Comparison of ENCODE assay signal across 1 cellular context in the genomic region with DNA sequence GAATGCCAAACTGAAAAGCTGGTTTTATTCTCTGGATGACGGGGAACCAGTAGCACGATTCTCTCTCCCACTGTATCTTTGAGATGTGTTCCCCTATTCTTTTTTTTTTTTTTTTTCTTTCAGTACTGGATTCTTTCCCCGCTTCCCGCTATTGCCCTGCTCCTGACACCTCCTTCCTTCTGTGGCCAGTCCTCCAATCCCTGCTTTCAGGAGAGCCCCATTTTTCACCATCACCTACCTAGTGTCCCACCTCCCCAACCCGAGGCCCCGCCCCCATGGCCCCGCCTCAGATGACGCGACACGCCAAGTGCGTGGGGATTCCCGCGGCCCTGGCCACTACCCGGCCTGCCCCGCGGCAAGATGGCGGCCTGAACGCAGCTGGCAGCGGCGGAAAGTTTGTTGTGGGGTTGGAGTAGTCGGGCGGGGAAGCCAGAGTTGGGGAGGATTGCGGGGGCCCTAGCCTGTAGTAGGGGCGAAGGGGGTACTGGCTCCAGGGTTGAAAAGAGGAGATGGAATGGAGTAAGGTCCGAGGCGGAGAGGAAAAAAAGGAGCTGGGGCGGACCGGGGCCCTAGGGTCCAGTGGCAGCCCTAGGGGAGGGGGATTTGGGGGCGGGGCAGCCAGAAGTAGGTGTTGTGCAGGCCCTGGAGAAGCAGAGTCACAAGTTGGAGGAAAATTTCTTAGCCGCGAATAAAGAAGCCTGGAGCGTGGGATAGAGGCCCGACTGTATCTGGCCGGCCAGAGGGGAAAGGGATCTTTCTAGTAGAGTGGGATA.
TF ChIP-seq lines count a peak whose summit lies in the region.

A gene with protein sequence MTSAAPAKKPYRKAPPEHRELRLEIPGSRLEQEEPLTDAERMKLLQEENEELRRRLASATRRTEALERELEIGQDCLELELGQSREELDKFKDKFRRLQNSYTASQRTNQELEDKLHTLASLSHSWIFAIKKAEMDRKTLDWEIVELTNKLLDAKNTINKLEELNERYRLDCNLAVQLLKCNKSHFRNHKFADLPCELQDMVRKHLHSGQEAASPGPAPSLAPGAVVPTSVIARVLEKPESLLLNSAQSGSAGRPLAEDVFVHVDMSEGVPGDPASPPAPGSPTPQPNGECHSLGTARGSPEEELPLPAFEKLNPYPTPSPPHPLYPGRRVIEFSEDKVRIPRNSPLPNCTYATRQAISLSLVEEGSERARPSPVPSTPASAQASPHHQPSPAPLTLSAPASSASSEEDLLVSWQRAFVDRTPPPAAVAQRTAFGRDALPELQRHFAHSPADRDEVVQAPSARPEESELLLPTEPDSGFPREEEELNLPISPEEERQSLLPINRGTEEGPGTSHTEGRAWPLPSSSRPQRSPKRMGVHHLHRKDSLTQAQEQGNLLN (plus strand): TSS at position 336 of the 773 bp plus-strand sequence. CDS start 21,432 bp downstream, outside the sequence.

TF ChIP-seq in HepG2, 621 proteins besides CTCF, POLR2A, EP300 and RAD21 (continued from another document and continues in another):
- TF ChIP-seq, protein P1, sequence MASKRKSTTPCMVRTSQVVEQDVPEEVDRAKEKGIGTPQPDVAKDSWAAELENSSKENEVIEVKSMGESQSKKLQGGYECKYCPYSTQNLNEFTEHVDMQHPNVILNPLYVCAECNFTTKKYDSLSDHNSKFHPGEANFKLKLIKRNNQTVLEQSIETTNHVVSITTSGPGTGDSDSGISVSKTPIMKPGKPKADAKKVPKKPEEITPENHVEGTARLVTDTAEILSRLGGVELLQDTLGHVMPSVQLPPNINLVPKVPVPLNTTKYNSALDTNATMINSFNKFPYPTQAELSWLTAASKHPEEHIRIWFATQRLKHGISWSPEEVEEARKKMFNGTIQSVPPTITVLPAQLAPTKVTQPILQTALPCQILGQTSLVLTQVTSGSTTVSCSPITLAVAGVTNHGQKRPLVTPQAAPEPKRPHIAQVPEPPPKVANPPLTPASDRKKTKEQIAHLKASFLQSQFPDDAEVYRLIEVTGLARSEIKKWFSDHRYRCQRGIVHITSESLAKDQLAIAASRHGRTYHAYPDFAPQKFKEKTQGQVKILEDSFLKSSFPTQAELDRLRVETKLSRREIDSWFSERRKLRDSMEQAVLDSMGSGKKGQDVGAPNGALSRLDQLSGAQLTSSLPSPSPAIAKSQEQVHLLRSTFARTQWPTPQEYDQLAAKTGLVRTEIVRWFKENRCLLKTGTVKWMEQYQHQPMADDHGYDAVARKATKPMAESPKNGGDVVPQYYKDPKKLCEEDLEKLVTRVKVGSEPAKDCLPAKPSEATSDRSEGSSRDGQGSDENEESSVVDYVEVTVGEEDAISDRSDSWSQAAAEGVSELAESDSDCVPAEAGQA (IDR thresholded peaks at IDR 0.05; ENCODE audit: low read depth): peak; percentile 87
- TF ChIP-seq, protein P1 (CRISPR knock-in tag; IDR thresholded peaks at IDR 0.05; ENCODE audit: borderline replicate concordance): no peak
- TF ChIP-seq YEATS2 (CRISPR knock-in tag; IDR thresholded peaks at IDR 0.05; ENCODE audit: borderline replicate concordance) (peak; percentile 84), ZZZ3 (CRISPR knock-in tag; IDR thresholded peaks at IDR 0.05; ENCODE audit: borderline replicate concordance) (peak; percentile 92; the same call in 1 of the 2 replicates), FOXK1 (CRISPR knock-in tag; IDR thresholded peaks at IDR 0.05; ENCODE audit: borderline replicate concordance, low read depth) (0 out of 2 replicates have a peak, but pooled peaks have one; percentile 47), BORCS8-MEF2B (CRISPR knock-in tag; IDR thresholded peaks at IDR 0.05) (peak; percentile 76), ZNF766 (CRISPR knock-in tag; IDR thresholded peaks at IDR 0.05; ENCODE audit: borderline replicate concordance) (0 out of 2 replicates have a peak, but pooled peaks have one; percentile 22), RBM39 (IDR thresholded peaks at IDR 0.05; ENCODE audit: low read depth, low read length, poor library complexity, severe bottlenecking) (peak; percentile 56), GABPA (IDR thresholded peaks at IDR 0.05; ENCODE audit: low read depth, low read length) (no peak), GABPA (CRISPR knock-in tag; IDR thresholded peaks at IDR 0.05; ENCODE audit: low read depth) (peak; percentile 46), ZSCAN9 (CRISPR knock-in tag; IDR thresholded peaks at IDR 0.05; ENCODE audit: borderline replicate concordance) (peak; percentile 57; the same call in 1 of the 2 replicates), NCOR1 (IDR thresholded peaks at IDR 0.05; ENCODE audit: borderline replicate concordance, low read length) (no peak), ZNF230 (CRISPR knock-in tag; IDR thresholded peaks at IDR 0.05) (peak; percentile 79; the same call in 1 of the 2 replicates), HCFC1 (IDR thresholded peaks at IDR 0.05; ENCODE audit: low read depth, low read length) (peak; percentile 16; the same call in 1 of the 2 replicates), ZBTB3 (CRISPR knock-in tag; IDR thresholded peaks at IDR 0.05; ENCODE audit: borderline replicate concordance, low read depth) (peak; percentile 28; the same call in 1 of the 2 replicates), PAX8 (CRISPR knock-in tag; IDR thresholded peaks at IDR 0.05; ENCODE audit: borderline replicate concordance) (0 out of 2 replicates have a peak, but pooled peaks have one; percentile 74), KDM6A (CRISPR knock-in tag; IDR thresholded peaks at IDR 0.05; ENCODE audit: low read depth) (no peak), ZNF713 (CRISPR knock-in tag; IDR thresholded peaks at IDR 0.05) (no peak), ZNF761 (CRISPR knock-in tag; conservative IDR thresholded peaks at IDR 0.05) (0 out of 2 replicates have a peak, but pooled peaks have one; percentile 64)
- TF ChIP-seq, protein P2, sequence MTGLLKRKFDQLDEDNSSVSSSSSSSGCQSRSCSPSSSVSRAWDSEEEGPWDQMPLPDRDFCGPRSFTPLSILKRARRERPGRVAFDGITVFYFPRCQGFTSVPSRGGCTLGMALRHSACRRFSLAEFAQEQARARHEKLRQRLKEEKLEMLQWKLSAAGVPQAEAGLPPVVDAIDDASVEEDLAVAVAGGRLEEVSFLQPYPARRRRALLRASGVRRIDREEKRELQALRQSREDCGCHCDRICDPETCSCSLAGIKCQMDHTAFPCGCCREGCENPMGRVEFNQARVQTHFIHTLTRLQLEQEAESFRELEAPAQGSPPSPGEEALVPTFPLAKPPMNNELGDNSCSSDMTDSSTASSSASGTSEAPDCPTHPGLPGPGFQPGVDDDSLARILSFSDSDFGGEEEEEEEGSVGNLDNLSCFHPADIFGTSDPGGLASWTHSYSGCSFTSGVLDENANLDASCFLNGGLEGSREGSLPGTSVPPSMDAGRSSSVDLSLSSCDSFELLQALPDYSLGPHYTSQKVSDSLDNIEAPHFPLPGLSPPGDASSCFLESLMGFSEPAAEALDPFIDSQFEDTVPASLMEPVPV (CRISPR knock-in tag; IDR thresholded peaks at IDR 0.05): peak; percentile 68; the same call in 1 of the 2 replicates
- TF ChIP-seq, protein P3, sequence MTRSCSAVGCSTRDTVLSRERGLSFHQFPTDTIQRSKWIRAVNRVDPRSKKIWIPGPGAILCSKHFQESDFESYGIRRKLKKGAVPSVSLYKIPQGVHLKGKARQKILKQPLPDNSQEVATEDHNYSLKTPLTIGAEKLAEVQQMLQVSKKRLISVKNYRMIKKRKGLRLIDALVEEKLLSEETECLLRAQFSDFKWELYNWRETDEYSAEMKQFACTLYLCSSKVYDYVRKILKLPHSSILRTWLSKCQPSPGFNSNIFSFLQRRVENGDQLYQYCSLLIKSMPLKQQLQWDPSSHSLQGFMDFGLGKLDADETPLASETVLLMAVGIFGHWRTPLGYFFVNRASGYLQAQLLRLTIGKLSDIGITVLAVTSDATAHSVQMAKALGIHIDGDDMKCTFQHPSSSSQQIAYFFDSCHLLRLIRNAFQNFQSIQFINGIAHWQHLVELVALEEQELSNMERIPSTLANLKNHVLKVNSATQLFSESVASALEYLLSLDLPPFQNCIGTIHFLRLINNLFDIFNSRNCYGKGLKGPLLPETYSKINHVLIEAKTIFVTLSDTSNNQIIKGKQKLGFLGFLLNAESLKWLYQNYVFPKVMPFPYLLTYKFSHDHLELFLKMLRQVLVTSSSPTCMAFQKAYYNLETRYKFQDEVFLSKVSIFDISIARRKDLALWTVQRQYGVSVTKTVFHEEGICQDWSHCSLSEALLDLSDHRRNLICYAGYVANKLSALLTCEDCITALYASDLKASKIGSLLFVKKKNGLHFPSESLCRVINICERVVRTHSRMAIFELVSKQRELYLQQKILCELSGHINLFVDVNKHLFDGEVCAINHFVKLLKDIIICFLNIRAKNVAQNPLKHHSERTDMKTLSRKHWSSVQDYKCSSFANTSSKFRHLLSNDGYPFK (CRISPR knock-in tag; IDR thresholded peaks at IDR 0.05; ENCODE audit: borderline replicate concordance): peak; percentile 54; the same call in 1 of the 2 replicates
- TF ChIP-seq, protein P4, sequence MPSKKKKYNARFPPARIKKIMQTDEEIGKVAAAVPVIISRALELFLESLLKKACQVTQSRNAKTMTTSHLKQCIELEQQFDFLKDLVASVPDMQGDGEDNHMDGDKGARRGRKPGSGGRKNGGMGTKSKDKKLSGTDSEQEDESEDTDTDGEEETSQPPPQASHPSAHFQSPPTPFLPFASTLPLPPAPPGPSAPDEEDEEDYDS (CRISPR knock-in tag; IDR thresholded peaks at IDR 0.05): peak; percentile 94
- TF ChIP-seq, protein P5, sequence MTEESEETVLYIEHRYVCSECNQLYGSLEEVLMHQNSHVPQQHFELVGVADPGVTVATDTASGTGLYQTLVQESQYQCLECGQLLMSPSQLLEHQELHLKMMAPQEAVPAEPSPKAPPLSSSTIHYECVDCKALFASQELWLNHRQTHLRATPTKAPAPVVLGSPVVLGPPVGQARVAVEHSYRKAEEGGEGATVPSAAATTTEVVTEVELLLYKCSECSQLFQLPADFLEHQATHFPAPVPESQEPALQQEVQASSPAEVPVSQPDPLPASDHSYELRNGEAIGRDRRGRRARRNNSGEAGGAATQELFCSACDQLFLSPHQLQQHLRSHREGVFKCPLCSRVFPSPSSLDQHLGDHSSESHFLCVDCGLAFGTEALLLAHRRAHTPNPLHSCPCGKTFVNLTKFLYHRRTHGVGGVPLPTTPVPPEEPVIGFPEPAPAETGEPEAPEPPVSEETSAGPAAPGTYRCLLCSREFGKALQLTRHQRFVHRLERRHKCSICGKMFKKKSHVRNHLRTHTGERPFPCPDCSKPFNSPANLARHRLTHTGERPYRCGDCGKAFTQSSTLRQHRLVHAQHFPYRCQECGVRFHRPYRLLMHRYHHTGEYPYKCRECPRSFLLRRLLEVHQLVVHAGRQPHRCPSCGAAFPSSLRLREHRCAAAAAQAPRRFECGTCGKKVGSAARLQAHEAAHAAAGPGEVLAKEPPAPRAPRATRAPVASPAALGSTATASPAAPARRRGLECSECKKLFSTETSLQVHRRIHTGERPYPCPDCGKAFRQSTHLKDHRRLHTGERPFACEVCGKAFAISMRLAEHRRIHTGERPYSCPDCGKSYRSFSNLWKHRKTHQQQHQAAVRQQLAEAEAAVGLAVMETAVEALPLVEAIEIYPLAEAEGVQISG (CRISPR knock-in tag; IDR thresholded peaks at IDR 0.05): peak; percentile 66
- TF ChIP-seq, protein P6, sequence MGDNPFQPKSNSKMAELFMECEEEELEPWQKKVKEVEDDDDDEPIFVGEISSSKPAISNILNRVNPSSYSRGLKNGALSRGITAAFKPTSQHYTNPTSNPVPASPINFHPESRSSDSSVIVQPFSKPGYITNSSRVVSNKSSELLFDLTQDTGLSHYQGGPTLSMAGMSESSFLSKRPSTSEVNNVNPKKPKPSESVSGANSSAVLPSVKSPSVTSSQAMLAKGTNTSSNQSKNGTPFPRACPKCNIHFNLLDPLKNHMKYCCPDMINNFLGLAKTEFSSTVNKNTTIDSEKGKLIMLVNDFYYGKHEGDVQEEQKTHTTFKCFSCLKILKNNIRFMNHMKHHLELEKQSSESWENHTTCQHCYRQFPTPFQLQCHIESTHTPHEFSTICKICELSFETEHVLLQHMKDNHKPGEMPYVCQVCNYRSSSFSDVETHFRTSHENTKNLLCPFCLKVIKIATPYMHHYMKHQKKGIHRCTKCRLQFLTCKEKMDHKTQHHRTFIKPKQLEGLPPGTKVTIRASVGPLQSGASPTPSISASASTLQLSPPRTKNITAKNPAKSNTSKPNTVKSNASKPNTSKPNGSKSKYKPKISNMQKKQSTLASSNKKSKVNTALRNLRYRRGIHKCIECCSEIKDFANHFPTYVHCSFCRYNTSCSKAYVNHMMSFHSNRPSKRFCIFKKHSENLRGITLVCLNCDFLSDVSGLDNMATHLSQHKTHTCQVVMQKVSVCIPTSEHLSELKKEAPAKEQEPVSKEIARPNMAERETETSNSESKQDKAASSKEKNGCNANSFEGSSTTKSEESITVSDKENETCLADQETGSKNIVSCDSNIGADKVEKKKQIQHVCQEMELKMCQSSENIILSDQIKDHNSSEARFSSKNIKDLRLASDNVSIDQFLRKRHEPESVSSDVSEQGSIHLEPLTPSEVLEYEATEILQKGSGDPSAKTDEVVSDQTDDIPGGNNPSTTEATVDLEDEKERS (CRISPR knock-in tag; IDR thresholded peaks at IDR 0.05): peak; percentile 70; the same call in 1 of the 2 replicates
- TF ChIP-seq, protein P7, sequence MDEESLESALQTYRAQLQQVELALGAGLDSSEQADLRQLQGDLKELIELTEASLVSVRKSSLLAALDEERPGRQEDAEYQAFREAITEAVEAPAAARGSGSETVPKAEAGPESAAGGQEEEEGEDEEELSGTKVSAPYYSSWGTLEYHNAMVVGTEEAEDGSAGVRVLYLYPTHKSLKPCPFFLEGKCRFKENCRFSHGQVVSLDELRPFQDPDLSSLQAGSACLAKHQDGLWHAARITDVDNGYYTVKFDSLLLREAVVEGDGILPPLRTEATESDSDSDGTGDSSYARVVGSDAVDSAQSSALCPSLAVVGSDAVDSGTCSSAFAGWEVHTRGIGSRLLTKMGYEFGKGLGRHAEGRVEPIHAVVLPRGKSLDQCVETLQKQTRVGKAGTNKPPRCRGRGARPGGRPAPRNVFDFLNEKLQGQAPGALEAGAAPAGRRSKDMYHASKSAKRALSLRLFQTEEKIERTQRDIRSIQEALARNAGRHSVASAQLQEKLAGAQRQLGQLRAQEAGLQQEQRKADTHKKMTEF (CRISPR knock-in tag; IDR thresholded peaks at IDR 0.05): peak; percentile 50; the same call in 1 of the 2 replicates
